ENCODE assay signal across 8 cellular contexts in genomic region chr19:55216461-55217198, GRCh38. TPM values are rescaled to one million over a fixed set of nuclear protein-coding genes. Genes with fewer than 3 reads are reported as not detected.
A peak's percentile ranks its signal among the peaks of the same experiment; 100 is the strongest.
DNase-seq lines count a peak whose midpoint lies in the region; ATAC-seq and TF ChIP-seq lines count a peak whose summit lies in the region.

No MANE protein-coding gene starts in this region.

- H3K9me3 ChIP-seq in DND-41 (ENCODE audit: insufficient read depth, low read length, severe bottlenecking) = peaks cover 5% of the 10 kb centered on the region
- peaks cover 0 to 4% of the 10 kb centered on the region in 2 donors for H3K9me3 ChIP-seq in right atrium auricular region

- ATAC-seq in DND-41 (ENCODE audit: insufficient read depth, low read depth) (peak; percentile 85), HG03457 (IDR thresholded peaks at IDR 0.05; ENCODE audit: unreplicated experiment) (no peak), HG03025 (IDR thresholded peaks at IDR 0.05; ENCODE audit: low FRiP score, unreplicated experiment) (no peak)

- H3K4me3 ChIP-seq in DND-41 (ENCODE audit: low read depth in 1 of 2, low read length in 2 of 2) (no peak overlapping the region), astrocyte of the cerebellum (ENCODE audit: low read depth, low read length) (peak overlapping the region; percentile 45), right atrium auricular region (peak overlapping the region; percentile 29 to 49)

- no peaks in the 10 kb centered on the region for H3K27me3 ChIP-seq in DND-41 (ENCODE audit: insufficient read depth, low read length, poor library complexity)
- H3K27me3 ChIP-seq in right atrium auricular region = no peaks in the 10 kb centered on the region

- H3K4me1 ChIP-seq in DND-41 (ENCODE audit: insufficient read depth, low read length) (no peaks in the 10 kb centered on the region), right atrium auricular region (peaks cover 0 to 16% of the 10 kb centered on the region in 2 donors)

- H4K20me1 ChIP-seq in DND-41 (ENCODE audit: insufficient read depth, low read length) = 0 out of 2 replicates have a peak, but pooled peaks cover 8% of the 10 kb centered on the region

- H3K27ac ChIP-seq in DND-41 (ENCODE audit: low read length) (no peak overlapping the region), right atrium auricular region (peak overlapping the region; percentile 44 to 71)

- no peak overlapping the region for H2AFZ ChIP-seq in DND-41 (ENCODE audit: low read depth, low read length)

- H3K9ac ChIP-seq in DND-41 (ENCODE audit: low read depth, low read length) = no peak overlapping the region

- no peaks in the 10 kb centered on the region for H3K79me2 ChIP-seq in DND-41 (ENCODE audit: insufficient read depth, low read length)

- TF ChIP-seq CTCF in DND-41 (IDR thresholded peaks at IDR 0.05; ENCODE audit: borderline replicate concordance, extremely low read depth, low read length, poor library complexity, severe bottlenecking) = no peak
- no peak for TF ChIP-seq CTCF in astrocyte of the cerebellum (IDR thresholded peaks at IDR 0.05; ENCODE audit: low read depth, low read length, missing control alignments)
- no peak for TF ChIP-seq CTCF in right atrium auricular region (IDR thresholded peaks at IDR 0.05)

- peak overlapping the region; percentile 16; the same call in 1 of the 2 replicates for H3K4me2 ChIP-seq in DND-41 (ENCODE audit: insufficient read depth, low read length)

- in situ Hi-C loops in astrocyte of the cerebellum (cut with HindIII; ENCODE audit: low sequenced_read_pairs) = loop anchor here (5.0 kb wide), 1 partner anchor 44 kb away; no protein-coding TSS in a partner anchor

- H3K36me3 ChIP-seq in DND-41 (ENCODE audit: insufficient read depth, low read length) (no peaks in the 10 kb centered on the region), right atrium auricular region (no peaks in the 10 kb centered on the region)

- DNase-seq in DND-41 = peak; percentile 73
- peak; percentile 66 for DNase-seq in NCI-H1048 (lab: John Stamatoyannopoulos, UW)
- peak; percentile 88 for DNase-seq in SK-N-DZ (ENCODE audit: low spot score)
- DNase-seq in astrocyte of the cerebellum (ENCODE audit: low read depth) = peak; percentile 99
- peak; percentile 88 for DNase-seq in right atrium auricular region (ENCODE audit: low spot score)
- peak; percentile 88 for DNase-seq in pons (ENCODE audit: low spot score)

RNA-seq across cellular contexts. Expression of gene PTPRH, which starts 7.3 kb away (rescaled TPM):
- 0.36 and 1.2 TPM in 2 replicates for polyA plus RNA-seq in SK-N-DZ (2014; cell fraction: cytosol; rRNA removed)
- 0.44 and 1.6 TPM in 2 replicates for polyA plus RNA-seq in SK-N-DZ (2014; cell fraction: nucleus; rRNA removed)
- total RNA-seq in right atrium auricular region = 1 to 10 TPM; 1.3 to 7.8 TPM

RNA-seq across cellular contexts. Expression of gene TMEM86B, which starts 11.9 kb away (rescaled TPM):
- polyA plus RNA-seq in SK-N-DZ (2014; cell fraction: cytosol; rRNA removed) = 0.29 and 0.75 TPM in 2 replicates
- polyA plus RNA-seq in SK-N-DZ (2014; cell fraction: nucleus; rRNA removed) = 6.8 and 8.0 TPM in 2 replicates
- 1 to 10 TPM in 1 of 2 donors, not detected in 1; 1.3 TPM for total RNA-seq in right atrium auricular region

RNA-seq across cellular contexts. Expression of gene SYT5, which starts 36.5 kb away (rescaled TPM):
- polyA plus RNA-seq in SK-N-DZ (2014; cell fraction: cytosol; rRNA removed) = 0.17 and 0.22 TPM in 2 replicates
- polyA plus RNA-seq in SK-N-DZ (2014; cell fraction: nucleus; rRNA removed) = 2.4 and 8.4 TPM in 2 replicates
- under 1 TPM in 1 of 2 donors, not detected in 1; 0.08 TPM for total RNA-seq in right atrium auricular region

RNA-seq across cellular contexts. Expression of gene PPP6R1, which starts 42.2 kb away (rescaled TPM):
- polyA plus RNA-seq in SK-N-DZ (2014; cell fraction: cytosol; rRNA removed) = 13.9 and 15.3 TPM in 2 replicates
- 22.0 and 32.5 TPM in 2 replicates for polyA plus RNA-seq in SK-N-DZ (2014; cell fraction: nucleus; rRNA removed)
- 10 to 100 TPM; 28.7 to 35.5 TPM for total RNA-seq in right atrium auricular region

RNA-seq across cellular contexts. Expression of gene DNAAF3, which starts 50.2 kb away (rescaled TPM):
- polyA plus RNA-seq in SK-N-DZ (2014; cell fraction: cytosol; rRNA removed) = 1.0 and 2.6 TPM in 2 replicates
- polyA plus RNA-seq in SK-N-DZ (2014; cell fraction: nucleus; rRNA removed) = 0.83 and 1.4 TPM in 2 replicates
- total RNA-seq in right atrium auricular region = 1 to 10 TPM in 1 of 2 donors, under 1 TPM in 1; 0.89 to 2.7 TPM

Comparison
In these comparisons a context has a peak if more than half of its experiments do, and no peak if none do; other contexts are left out.
1. H3K4me3 ChIP-seq: peak in astrocyte of the cerebellum (single experiment) and right atrium auricular region (2 of 2); none in DND-41 (0 of 2).
2. Peak in every context shown above with its lines, with median percentiles within 50 percentile points of each other: DNase-seq.